ENCODE assay signal across 13 cellular contexts in the genomic region with DNA sequence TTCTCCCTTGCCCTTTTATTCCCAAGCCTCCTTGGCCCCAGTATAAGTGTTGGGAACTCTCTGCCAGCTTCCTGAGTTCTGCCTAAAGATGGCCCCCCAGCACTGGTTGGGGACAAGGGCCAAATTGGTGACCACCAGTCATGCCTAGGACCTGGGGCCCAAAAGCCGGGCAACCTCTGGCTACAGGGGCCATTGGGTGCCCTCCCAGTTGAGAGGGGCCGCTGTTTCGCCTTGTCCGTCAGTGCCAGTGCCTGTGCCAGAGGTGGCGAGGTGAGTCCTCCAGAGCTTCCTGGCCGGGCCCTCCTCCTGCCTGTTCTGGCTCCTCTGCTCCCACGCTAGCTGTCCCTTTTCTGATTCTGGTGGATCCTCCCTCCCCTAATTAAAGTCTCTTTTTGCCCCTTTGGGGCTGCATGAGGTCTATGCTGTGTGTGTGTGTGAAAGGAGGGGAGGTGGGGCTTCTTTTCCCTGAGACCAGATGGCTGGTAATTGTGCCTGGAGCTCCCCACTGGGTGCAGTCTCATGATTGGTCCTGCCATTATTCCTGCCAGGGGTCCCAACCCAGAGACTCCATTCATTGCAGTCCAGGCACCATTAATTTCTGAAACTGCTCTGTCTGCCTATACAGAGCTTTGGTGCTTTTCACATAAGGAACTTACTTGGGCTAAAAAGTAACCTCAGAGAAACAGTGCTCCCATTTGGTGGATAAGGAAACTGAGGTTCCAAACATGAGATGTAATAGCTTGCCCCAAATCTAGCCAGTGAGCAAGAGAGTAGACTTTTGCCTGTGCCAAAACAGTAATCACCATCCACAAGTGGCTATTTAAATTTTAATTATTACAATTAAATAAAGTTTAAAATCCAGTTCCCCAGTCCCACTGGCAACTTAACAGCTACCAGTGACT. TPM values are rescaled to one million over a fixed set of nuclear protein-coding genes. Genes with fewer than 3 reads are reported as not detected.
DNase-seq lines count a peak whose midpoint lies in the region; ATAC-seq and TF ChIP-seq lines count a peak whose summit lies in the region.
"Had no signal": no experiment of that assay in that cellular context is flagged by ENCODE, and none has a peak within 500 bp of the region (broad histone marks: within the 10 kb centered on the region; RNA-seq: fewer than 3 reads in every experiment).

No MANE protein-coding gene starts in this region.

- H3K4me3 Mint-ChIP-seq in natural killer cell: no peak overlapping the region

- H3K27me3 Mint-ChIP-seq in natural killer cell (ENCODE audit: low read depth in 2 of 2): no peaks in the 10 kb centered on the region
- H3K27me3 Mint-ChIP-seq: naive B cell had no signal

- peak; percentile 70 for DNase-seq in DMS 273 treated with DMSO at 0.1 percent for 48 hours (lab: John Stamatoyannopoulos, UW)
- DNase-seq in Panc1 (ENCODE audit: low read depth, low spot score): no peak
- no peak for DNase-seq in natural killer cell
- DNase-seq in NCI-H446 (lab: John Stamatoyannopoulos, UW): no peak
- DNase-seq: effector CD4-positive, alpha-beta T cell; Karpas-422; naive B cell; NCI-H1694; NCI-H774; SJCRH30 had no signal

- no peaks in the 10 kb centered on the region for H3K9me3 ChIP-seq in Panc1 (ENCODE audit: control insufficient read depth, insufficient read depth, low read depth, low read length)
- H3K9me3 ChIP-seq: SJCRH30, thoracic aorta had no signal

- no peak overlapping the region for H3K4me3 ChIP-seq in Panc1 (ENCODE audit: low read depth in 2 of 2, low read length in 2 of 2)
- H3K4me3 ChIP-seq: SJCRH30, thoracic aorta had no signal

- in situ Hi-C loops in Panc1 (cut with HindIII; ENCODE audit: low pct_unique_long_range_greater_than_20kb, low sequenced_read_pairs): no loop called here

- no peak overlapping the region for H3K27ac ChIP-seq in Panc1 (ENCODE audit: low read length)
- H3K27ac ChIP-seq: SJCRH30, thoracic aorta had no signal

- TSS peak; percentile 65 for BruUV-seq in Panc1 (replicated peaks; lab: Mats Ljungman, UMichigan)

- TF ChIP-seq CTCF in Panc1 (IDR thresholded peaks at IDR 0.05) (no peak), natural killer cell (IDR thresholded peaks at IDR 0.05) (no peak)

- peaks cover 16% of the 10 kb centered on the region for H3K36me3 Mint-ChIP-seq in natural killer cell

- H3K9me3 Mint-ChIP-seq in natural killer cell: no peaks in the 10 kb centered on the region
- H3K9me3 Mint-ChIP-seq: naive B cell had no signal

- CTCF ChIA-PET in Panc1 (lab: Charles Lee): no interaction called here

- POLR2A ChIA-PET in Panc1 (lab: Charles Lee): interaction anchor here (0.5 kb wide), 1 partner anchor 175 kb away, joined by 3 read pairs; no protein-coding TSS in a partner anchor

- H3K27ac Mint-ChIP-seq in natural killer cell: peak overlapping the region; percentile 93

- intact Hi-C loops in Panc1 (cut with micrococcal nuclease; ENCODE audit: unreplicated experiment): no loop called here
- intact Hi-C loops in natural killer cell (cut with micrococcal nuclease): loop anchor here (5.0 kb wide), 1 partner anchor 55 kb away; no protein-coding TSS in a partner anchor

- peaks cover 46 to 73% of the 10 kb centered on the region in 2 donors for H3K4me1 Mint-ChIP-seq in natural killer cell

- peaks cover 13% of the 10 kb centered on the region; the same call in 1 of the 2 replicates for H3K36me3 ChIP-seq in Panc1 (ENCODE audit: control insufficient read depth, insufficient read depth, low read length)

- no peaks in the 10 kb centered on the region for H3K27me3 ChIP-seq in Panc1 (ENCODE audit: control insufficient read depth, insufficient read depth, low read length)
- H3K27me3 ChIP-seq: SJCRH30 had no signal

- H3K4me1 ChIP-seq in Panc1 (ENCODE audit: control insufficient read depth, insufficient read depth, low read length): peaks cover 15% of the 10 kb centered on the region
- H3K4me1 ChIP-seq: SJCRH30 had no signal

- no peak for ATAC-seq in Panc1
- no peak for ATAC-seq in natural killer cell
- ATAC-seq in GM18511 (IDR thresholded peaks at IDR 0.05; ENCODE audit: unreplicated experiment): no peak
- no peak for ATAC-seq in HG03097 (IDR thresholded peaks at IDR 0.05; ENCODE audit: low FRiP score, unreplicated experiment)

RNA-seq across cellular contexts. Expression of gene TTLL3, which starts 3.1 kb away (rescaled TPM):
- total RNA-seq in Panc1 (2021; ENCODE audit: unreplicated experiment) (15.7 TPM), natural killer cell (100 to 1,000 TPM; 133 to 137 (median 136) TPM)
- 10.0 TPM for polyA plus RNA-seq in Panc1 (2012; ENCODE audit: insufficient read length)

RNA-seq across cellular contexts. Expression of gene ARPC4, which starts 14.1 kb away (rescaled TPM):
- total RNA-seq in Panc1 (2021; ENCODE audit: unreplicated experiment) (117 TPM), natural killer cell (100 to 1,000 TPM; 282 to 288 (median 285) TPM)
- 128 TPM for polyA plus RNA-seq in Panc1 (2012; ENCODE audit: insufficient read length)

RNA-seq across cellular contexts. Expression of gene TADA3, which starts 14.7 kb away (rescaled TPM):
- total RNA-seq in Panc1 (2021; ENCODE audit: unreplicated experiment) (61.3 TPM), natural killer cell (10 to 100 TPM; 59.2 to 73.7 (median 69.2) TPM)
- 94.0 TPM for polyA plus RNA-seq in Panc1 (2012; ENCODE audit: insufficient read length)

RNA-seq across cellular contexts. Expression of gene RPUSD3, which starts 36.9 kb away (rescaled TPM):
- total RNA-seq in Panc1 (2021; ENCODE audit: unreplicated experiment) (40.4 TPM), natural killer cell (10 to 100 TPM; 27.5 to 43.9 (median 30.9) TPM)
- 33.4 TPM for polyA plus RNA-seq in Panc1 (2012; ENCODE audit: insufficient read length)

RNA-seq across cellular contexts. Expression of gene CAMK1, which starts 37.2 kb away (rescaled TPM):
- 9.7 TPM for total RNA-seq in Panc1 (2021; ENCODE audit: unreplicated experiment)
- polyA plus RNA-seq in Panc1 (2012; ENCODE audit: insufficient read length): 21.1 TPM
- 10 to 100 TPM in 1 of 3 donors, 1 to 10 TPM in 2; 7.4 to 20.4 (median 8.7) TPM for total RNA-seq in natural killer cell
